In the genomic region with DNA sequence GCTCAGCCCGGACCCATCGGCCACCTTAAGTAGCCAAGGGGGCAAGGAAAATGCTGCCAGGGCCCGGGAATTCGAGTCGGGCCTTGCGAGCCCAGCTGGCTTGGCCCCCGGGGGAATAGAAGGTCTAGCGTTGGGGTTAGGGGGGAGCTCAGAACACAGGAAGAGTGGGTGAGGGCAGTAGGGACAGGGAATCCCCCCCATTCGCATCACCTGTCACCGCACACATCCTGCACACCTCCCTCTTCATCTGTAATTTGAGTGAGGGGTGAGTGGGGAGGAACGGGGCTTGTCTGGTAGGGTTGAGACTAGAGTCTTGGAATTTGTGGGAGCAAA, we compare ENCODE assay signal across 8 cellular contexts. TPM values are rescaled to one million over a fixed set of nuclear protein-coding genes. Genes with fewer than 3 reads are reported as not detected.
DNase-seq lines count a peak whose midpoint lies in the region; ATAC-seq, FAIRE-seq and TF ChIP-seq lines count a peak whose summit lies in the region.

No MANE protein-coding gene starts in this region.

- H3K4me3 Mint-ChIP-seq in effector memory CD8-positive, alpha-beta T cell: peak overlapping the region; percentile 90 to 92

- peaks cover 20 to 41% of the 10 kb centered on the region in 2 donors for H3K27me3 Mint-ChIP-seq in effector memory CD8-positive, alpha-beta T cell

- TF ChIP-seq POLR2A in H54 (IDR thresholded peaks at IDR 0.05; ENCODE audit: low read depth, low read length): no peak

- peaks cover 13 to 18% of the 10 kb centered on the region in 2 donors for H3K4me1 Mint-ChIP-seq in effector memory CD8-positive, alpha-beta T cell (ENCODE audit: low read depth in 2 of 2)

- H3K4me3 ChIP-seq in GM08714 (ENCODE audit: low read length) (peak overlapping the region; percentile 3; the same call in 1 of the 2 replicates), LNCaP clone FGC (ENCODE audit: low read depth, low read length) (peak overlapping the region; percentile 45)

- H3K9me3 Mint-ChIP-seq in effector memory CD8-positive, alpha-beta T cell: no peaks in the 10 kb centered on the region

- peak overlapping the region; percentile 85 to 89 for H3K27ac Mint-ChIP-seq in effector memory CD8-positive, alpha-beta T cell

- FAIRE-seq in H54 (lab: Jason Lieb, UNC): no peak

- H3K36me3 Mint-ChIP-seq in effector memory CD8-positive, alpha-beta T cell (ENCODE audit: insufficient read depth): no peaks in the 10 kb centered on the region

- TF ChIP-seq CTCF in LNCaP clone FGC (IDR thresholded peaks at IDR 0.05; ENCODE audit: control insufficient read depth, extremely low read depth, insufficient read depth) (no peak), omental fat pad (IDR thresholded peaks at IDR 0.05) (no peak)

- ATAC-seq in effector memory CD8-positive, alpha-beta T cell (replicated peaks): peak; percentile 69
- ATAC-seq in omental fat pad (ENCODE audit: low FRiP score) (peak; percentile 1), HG02642 (IDR thresholded peaks at IDR 0.05; ENCODE audit: poor library complexity, unreplicated experiment) (no peak)

- DNase-seq in LNCaP clone FGC (ENCODE audit: low read depth) (no peak), omental fat pad (ENCODE audit: low spot score) (no peak), H54 (ENCODE audit: insufficient read length, low spot score) (no peak), NCI-H1417 treated with DMSO at 0.1 percent for 48 hours (lab: John Stamatoyannopoulos, UW) (no peak), AG20443 (ENCODE audit: low spot score) (no peak)
- DNase-seq in effector memory CD8-positive, alpha-beta T cell: no peak

RNA-seq across cellular contexts. Expression of gene PLXNA2, which starts 0.4 kb away (rescaled TPM):
- total RNA-seq in omental fat pad: 10 to 100 TPM; 21.7 to 67.9 (median 36.8) TPM
